8 cellular contexts compared by ENCODE assay signal in genomic region chr3:129793947-129794318, GRCh38.
A peak's percentile ranks its signal among the peaks of the same experiment; 100 is the strongest.
DNase-seq lines count a peak whose midpoint lies in the region; ATAC-seq and TF ChIP-seq lines count a peak whose summit lies in the region.

No MANE protein-coding gene starts in this region.

- no peak for TF ChIP-seq EP300 in esophagus muscularis mucosa (IDR thresholded peaks at IDR 0.05)

- WGBS in esophagus muscularis mucosa: 29% methylated on average over 2 of the region's 2 CpGs

- TF ChIP-seq CTCF in esophagus muscularis mucosa (IDR thresholded peaks at IDR 0.05): no peak
- TF ChIP-seq CTCF in omental fat pad (IDR thresholded peaks at IDR 0.05): no peak

- no peaks in the 10 kb centered on the region for H3K9me3 ChIP-seq in esophagus muscularis mucosa

- TF ChIP-seq POLR2A in esophagus muscularis mucosa (IDR thresholded peaks at IDR 0.05; ENCODE audit: low read depth): no peak

- peak; percentile 45 for ATAC-seq in omental fat pad (ENCODE audit: low FRiP score)
- no peak for ATAC-seq in GM18909 (IDR thresholded peaks at IDR 0.05; ENCODE audit: poor library complexity, unreplicated experiment)

- H3K4me3 ChIP-seq in esophagus muscularis mucosa: peak overlapping the region; percentile 15 to 30 (median 23)

- H3K36me3 ChIP-seq in esophagus muscularis mucosa: no peaks in the 10 kb centered on the region

- peak; percentile 50 for DNase-seq in GF-D8 (lab: John Stamatoyannopoulos, UW)
- peak; percentile 56 to 64 for DNase-seq in NOMO-1 (lab: John Stamatoyannopoulos, UW; ENCODE audit: unreplicated experiment in 2 of 2)
- DNase-seq in esophagus muscularis mucosa (ENCODE audit: extremely low spot score): no peak
- DNase-seq in omental fat pad (ENCODE audit: low spot score): no peak
- DNase-seq in activated CD4-positive, CD25-positive, alpha-beta regulatory T cell (lab: John Stamatoyannopoulos, UW): no peak
- DNase-seq in stimulated activated CD4-positive, alpha-beta T cell treated with anti-CD3 and anti-CD28 coated beads, Interleukin-4, amount 100 ng/mL, for 1 hour: no peak
- DNase-seq in stimulated activated CD4-positive, alpha-beta T cell treated with anti-CD3 and anti-CD28 coated beads, Interleukin-2, amount 100 ng/mL, for 48 hours: no peak

- peaks cover 0 to 32% (median 26%) of the 10 kb centered on the region in 4 donors for H3K4me1 ChIP-seq in esophagus muscularis mucosa

- peak overlapping the region in 3 of 4 donors; percentile 22 to 40 (median 23) for H3K27ac ChIP-seq in esophagus muscularis mucosa (replicated peaks in 1 of 4)

- H3K27me3 ChIP-seq in esophagus muscularis mucosa: no peaks in the 10 kb centered on the region

- intact Hi-C loops in esophagus muscularis mucosa (cut with DNase I): no loop called here

Comparison
In these comparisons a context has a peak if more than half of its experiments do, and no peak if none do; other contexts are left out.
1. DNase-seq: peak in GF-D8 (single experiment) and NOMO-1 (2 of 2); none in esophagus muscularis mucosa (single experiment), omental fat pad (single experiment), activated CD4-positive, CD25-positive, alpha-beta regulatory T cell (0 of 4), stimulated activated CD4-positive, alpha-beta T cell treated with anti-CD3 and anti-CD28 coated beads, Interleukin-4, amount 100 ng/mL, for 1 hour (single experiment) and stimulated activated CD4-positive, alpha-beta T cell treated with anti-CD3 and anti-CD28 coated beads, Interleukin-2, amount 100 ng/mL, for 48 hours (0 of 2).